Comparison of ENCODE assay signal across 8 cellular contexts in genomic region chr11:36488096-36488495, GRCh38. TPM values are rescaled to one million over a fixed set of nuclear protein-coding genes. Genes with fewer than 3 reads are reported as not detected.
DNase-seq lines count a peak whose midpoint lies in the region; ATAC-seq lines count a peak whose summit lies in the region.

No MANE protein-coding gene starts in this region.

- H3K4me1 Mint-ChIP-seq in activated naive CD8-positive, alpha-beta T cell treated with anti-CD3 and anti-CD28 coated beads, Interleukin-2, amount 10 ng/mL, durations not matched to agents 7 days and 5 days, result peaks cover 25% of the 10 kb centered on the region
- H3K4me1 Mint-ChIP-seq in activated naive CD8-positive, alpha-beta T cell treated with anti-CD3 and anti-CD28 coated beads for 36 hours, result peaks cover 28% of the 10 kb centered on the region
- H3K4me1 Mint-ChIP-seq in activated T-helper 17 cell treated with anti-CD3 and anti-CD28 coated beads, Interleukin-2, amount 50 U/mL, for 72 hours, result peaks cover 10% of the 10 kb centered on the region
- H3K4me1 Mint-ChIP-seq in stimulated activated naive CD8-positive, alpha-beta T cell treated with anti-CD3 and anti-CD28 coated beads, Interleukin-15, amount 100 ng/mL, for 72 hours, result peaks cover 36% of the 10 kb centered on the region

- no peak for DNase-seq in activated naive CD8-positive, alpha-beta T cell treated with anti-CD3 and anti-CD28 coated beads, Interleukin-2, amount 10 ng/mL, durations not matched to agents 7 days and 5 days
- no peak for DNase-seq in activated naive CD8-positive, alpha-beta T cell treated with anti-CD3 and anti-CD28 coated beads for 36 hours
- no peak for DNase-seq in stimulated activated naive CD8-positive, alpha-beta T cell treated with anti-CD3 and anti-CD28 coated beads, Interleukin-15, amount 100 ng/mL, for 72 hours
- no peak for DNase-seq in AG08396 (ENCODE audit: low spot score)
- DNase-seq in GM19240 (ENCODE audit: insufficient read length, low spot score), result no peak
- DNase-seq in EL, result no peak

- peaks cover 38% of the 10 kb centered on the region for H3K36me3 Mint-ChIP-seq in activated naive CD8-positive, alpha-beta T cell treated with anti-CD3 and anti-CD28 coated beads, Interleukin-2, amount 10 ng/mL, durations not matched to agents 7 days and 5 days
- H3K36me3 Mint-ChIP-seq in activated naive CD8-positive, alpha-beta T cell treated with anti-CD3 and anti-CD28 coated beads for 36 hours, result peaks cover 37% of the 10 kb centered on the region
- peaks cover 88% of the 10 kb centered on the region for H3K36me3 Mint-ChIP-seq in activated T-helper 17 cell treated with anti-CD3 and anti-CD28 coated beads, Interleukin-2, amount 50 U/mL, for 72 hours (ENCODE audit: low read depth)

- peak; percentile 47 for ATAC-seq in activated naive CD8-positive, alpha-beta T cell treated with anti-CD3 and anti-CD28 coated beads, Interleukin-2, amount 10 ng/mL, durations not matched to agents 7 days and 5 days (ENCODE audit: low read depth)
- peak; percentile 39 for ATAC-seq in HG02870 (IDR thresholded peaks at IDR 0.05; ENCODE audit: unreplicated experiment)
- ATAC-seq in activated T-helper 17 cell treated with anti-CD3 and anti-CD28 coated beads, Interleukin-2, amount 50 U/mL, for 72 hours (replicated peaks), result no peak
- ATAC-seq in stimulated activated naive CD8-positive, alpha-beta T cell treated with anti-CD3 and anti-CD28 coated beads, Interleukin-15, amount 100 ng/mL, for 72 hours, result peak; percentile 39

- H3K27ac Mint-ChIP-seq in activated naive CD8-positive, alpha-beta T cell treated with anti-CD3 and anti-CD28 coated beads, Interleukin-2, amount 10 ng/mL, durations not matched to agents 7 days and 5 days, result peak overlapping the region; percentile 64
- H3K27ac Mint-ChIP-seq in activated naive CD8-positive, alpha-beta T cell treated with anti-CD3 and anti-CD28 coated beads for 36 hours, result no peak overlapping the region
- peak overlapping the region; percentile 46 for H3K27ac Mint-ChIP-seq in activated T-helper 17 cell treated with anti-CD3 and anti-CD28 coated beads, Interleukin-2, amount 50 U/mL, for 72 hours
- peak overlapping the region in 1 of 2 donors; percentile 19 for H3K27ac Mint-ChIP-seq in stimulated activated naive CD8-positive, alpha-beta T cell treated with anti-CD3 and anti-CD28 coated beads, Interleukin-15, amount 100 ng/mL, for 72 hours

- no peaks in the 10 kb centered on the region for H3K27me3 Mint-ChIP-seq in activated naive CD8-positive, alpha-beta T cell treated with anti-CD3 and anti-CD28 coated beads, Interleukin-2, amount 10 ng/mL, durations not matched to agents 7 days and 5 days
- no peaks in the 10 kb centered on the region for H3K27me3 Mint-ChIP-seq in activated naive CD8-positive, alpha-beta T cell treated with anti-CD3 and anti-CD28 coated beads for 36 hours
- no peaks in the 10 kb centered on the region for H3K27me3 Mint-ChIP-seq in activated T-helper 17 cell treated with anti-CD3 and anti-CD28 coated beads, Interleukin-2, amount 50 U/mL, for 72 hours
- no peaks in the 10 kb centered on the region for H3K27me3 Mint-ChIP-seq in stimulated activated naive CD8-positive, alpha-beta T cell treated with anti-CD3 and anti-CD28 coated beads, Interleukin-15, amount 100 ng/mL, for 72 hours

- peaks cover 2% of the 10 kb centered on the region for H3K9me3 Mint-ChIP-seq in activated naive CD8-positive, alpha-beta T cell treated with anti-CD3 and anti-CD28 coated beads, Interleukin-2, amount 10 ng/mL, durations not matched to agents 7 days and 5 days
- H3K9me3 Mint-ChIP-seq in activated naive CD8-positive, alpha-beta T cell treated with anti-CD3 and anti-CD28 coated beads for 36 hours, result no peaks in the 10 kb centered on the region
- H3K9me3 Mint-ChIP-seq in activated T-helper 17 cell treated with anti-CD3 and anti-CD28 coated beads, Interleukin-2, amount 50 U/mL, for 72 hours, result no peaks in the 10 kb centered on the region
- H3K9me3 Mint-ChIP-seq in stimulated activated naive CD8-positive, alpha-beta T cell treated with anti-CD3 and anti-CD28 coated beads, Interleukin-15, amount 100 ng/mL, for 72 hours, result no peaks in the 10 kb centered on the region

- H3K4me3 Mint-ChIP-seq in activated naive CD8-positive, alpha-beta T cell treated with anti-CD3 and anti-CD28 coated beads, Interleukin-2, amount 10 ng/mL, durations not matched to agents 7 days and 5 days, result peak overlapping the region; percentile 63
- H3K4me3 Mint-ChIP-seq in activated naive CD8-positive, alpha-beta T cell treated with anti-CD3 and anti-CD28 coated beads for 36 hours, result no peak overlapping the region
- no peak overlapping the region for H3K4me3 Mint-ChIP-seq in activated T-helper 17 cell treated with anti-CD3 and anti-CD28 coated beads, Interleukin-2, amount 50 U/mL, for 72 hours
- H3K4me3 Mint-ChIP-seq in stimulated activated naive CD8-positive, alpha-beta T cell treated with anti-CD3 and anti-CD28 coated beads, Interleukin-15, amount 100 ng/mL, for 72 hours, result peak overlapping the region in 1 of 2 donors; percentile 54

- POLR2A ChIA-PET in activated naive CD8-positive, alpha-beta T cell treated with anti-CD3 and anti-CD28 coated beads, Interleukin-2, amount 10 ng/mL, durations not matched to agents 7 days and 5 days (lab: Charles Lee), result interaction anchor here (3.0 kb wide), 1 partner anchor 135 kb away, joined by 8 read pairs; no protein-coding TSS in a partner anchor

RNA-seq across cellular contexts. Expression of gene TRAF6, which starts 22.0 kb away (rescaled TPM):
- total RNA-seq in activated naive CD8-positive, alpha-beta T cell treated with anti-CD3 and anti-CD28 coated beads, Interleukin-2, amount 10 ng/mL, durations not matched to agents 7 days and 5 days, result 10 to 100 TPM; 13.3 to 14.5 TPM
- total RNA-seq in activated naive CD8-positive, alpha-beta T cell treated with anti-CD3 and anti-CD28 coated beads for 36 hours, result 1 to 10 TPM; 8.5 to 9.8 TPM
- total RNA-seq in activated T-helper 17 cell treated with anti-CD3 and anti-CD28 coated beads, Interleukin-2, amount 50 U/mL, for 72 hours, result 10 to 100 TPM in 1 of 2 donors, 1 to 10 TPM in 1; 8.7 to 10.7 TPM
